Comparison of ENCODE assay signal across 2 cellular contexts in the genomic region with DNA sequence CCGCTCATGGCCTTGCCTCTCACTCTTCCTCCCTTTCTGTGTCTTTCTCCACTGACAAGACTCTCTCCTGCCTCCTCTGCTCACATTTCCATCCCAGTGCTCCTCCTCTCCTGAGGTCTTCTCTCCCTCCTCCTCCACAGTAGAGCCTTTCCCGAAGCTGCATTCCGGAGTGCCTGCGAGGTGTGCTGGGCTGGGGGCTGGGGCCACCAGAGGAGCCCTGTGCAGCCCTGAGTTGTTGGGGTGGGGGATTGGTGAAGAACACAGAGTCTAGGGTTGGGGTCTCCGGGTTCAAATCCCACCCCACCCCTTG.
TF ChIP-seq lines count a peak whose summit lies in the region.

No MANE protein-coding gene starts in this region.

TF ChIP-seq in SK-N-SH, 30 proteins besides CTCF, POLR2A, EP300 and RAD21 (continued from another document):
- TF ChIP-seq, protein P1, sequence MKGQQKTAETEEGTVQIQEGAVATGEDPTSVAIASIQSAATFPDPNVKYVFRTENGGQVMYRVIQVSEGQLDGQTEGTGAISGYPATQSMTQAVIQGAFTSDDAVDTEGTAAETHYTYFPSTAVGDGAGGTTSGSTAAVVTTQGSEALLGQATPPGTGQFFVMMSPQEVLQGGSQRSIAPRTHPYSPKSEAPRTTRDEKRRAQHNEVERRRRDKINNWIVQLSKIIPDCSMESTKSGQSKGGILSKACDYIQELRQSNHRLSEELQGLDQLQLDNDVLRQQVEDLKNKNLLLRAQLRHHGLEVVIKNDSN (IDR thresholded peaks at IDR 0.05; ENCODE audit: borderline replicate concordance, low read depth): no peak
- TF ChIP-seq NRF1 (IDR thresholded peaks at IDR 0.05; ENCODE audit: low read depth, low read length): no peak
- TF ChIP-seq YY1 (IDR thresholded peaks at IDR 0.05; ENCODE audit: low read depth): no peak
- TF ChIP-seq JUND (IDR thresholded peaks at IDR 0.05): no peak
- TF ChIP-seq, protein P2, sequence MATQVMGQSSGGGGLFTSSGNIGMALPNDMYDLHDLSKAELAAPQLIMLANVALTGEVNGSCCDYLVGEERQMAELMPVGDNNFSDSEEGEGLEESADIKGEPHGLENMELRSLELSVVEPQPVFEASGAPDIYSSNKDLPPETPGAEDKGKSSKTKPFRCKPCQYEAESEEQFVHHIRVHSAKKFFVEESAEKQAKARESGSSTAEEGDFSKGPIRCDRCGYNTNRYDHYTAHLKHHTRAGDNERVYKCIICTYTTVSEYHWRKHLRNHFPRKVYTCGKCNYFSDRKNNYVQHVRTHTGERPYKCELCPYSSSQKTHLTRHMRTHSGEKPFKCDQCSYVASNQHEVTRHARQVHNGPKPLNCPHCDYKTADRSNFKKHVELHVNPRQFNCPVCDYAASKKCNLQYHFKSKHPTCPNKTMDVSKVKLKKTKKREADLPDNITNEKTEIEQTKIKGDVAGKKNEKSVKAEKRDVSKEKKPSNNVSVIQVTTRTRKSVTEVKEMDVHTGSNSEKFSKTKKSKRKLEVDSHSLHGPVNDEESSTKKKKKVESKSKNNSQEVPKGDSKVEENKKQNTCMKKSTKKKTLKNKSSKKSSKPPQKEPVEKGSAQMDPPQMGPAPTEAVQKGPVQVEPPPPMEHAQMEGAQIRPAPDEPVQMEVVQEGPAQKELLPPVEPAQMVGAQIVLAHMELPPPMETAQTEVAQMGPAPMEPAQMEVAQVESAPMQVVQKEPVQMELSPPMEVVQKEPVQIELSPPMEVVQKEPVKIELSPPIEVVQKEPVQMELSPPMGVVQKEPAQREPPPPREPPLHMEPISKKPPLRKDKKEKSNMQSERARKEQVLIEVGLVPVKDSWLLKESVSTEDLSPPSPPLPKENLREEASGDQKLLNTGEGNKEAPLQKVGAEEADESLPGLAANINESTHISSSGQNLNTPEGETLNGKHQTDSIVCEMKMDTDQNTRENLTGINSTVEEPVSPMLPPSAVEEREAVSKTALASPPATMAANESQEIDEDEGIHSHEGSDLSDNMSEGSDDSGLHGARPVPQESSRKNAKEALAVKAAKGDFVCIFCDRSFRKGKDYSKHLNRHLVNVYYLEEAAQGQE (IDR thresholded peaks at IDR 0.05; ENCODE audit: low read depth, low read length): no peak
- no peak for TF ChIP-seq NFIC (IDR thresholded peaks at IDR 0.05; ENCODE audit: borderline replicate concordance)
- no peak for TF ChIP-seq GABPA (IDR thresholded peaks at IDR 0.05; ENCODE audit: low read depth)
- no peak for TF ChIP-seq RXRA (IDR thresholded peaks at IDR 0.05; ENCODE audit: borderline replicate concordance, low read depth)
- TF ChIP-seq CHD2 (IDR thresholded peaks at IDR 0.05; ENCODE audit: low read length, partially characterized antibody): no peak
TF ChIP-seq in SK-N-SH: peak in this region for 0.

TF ChIP-seq in SK-N-SH treated with all-trans-retinoic acid at 6 μM for 48 hours, 23 proteins besides CTCF, POLR2A, EP300 and RAD21 (continued from another document):
- TF ChIP-seq, protein P3, sequence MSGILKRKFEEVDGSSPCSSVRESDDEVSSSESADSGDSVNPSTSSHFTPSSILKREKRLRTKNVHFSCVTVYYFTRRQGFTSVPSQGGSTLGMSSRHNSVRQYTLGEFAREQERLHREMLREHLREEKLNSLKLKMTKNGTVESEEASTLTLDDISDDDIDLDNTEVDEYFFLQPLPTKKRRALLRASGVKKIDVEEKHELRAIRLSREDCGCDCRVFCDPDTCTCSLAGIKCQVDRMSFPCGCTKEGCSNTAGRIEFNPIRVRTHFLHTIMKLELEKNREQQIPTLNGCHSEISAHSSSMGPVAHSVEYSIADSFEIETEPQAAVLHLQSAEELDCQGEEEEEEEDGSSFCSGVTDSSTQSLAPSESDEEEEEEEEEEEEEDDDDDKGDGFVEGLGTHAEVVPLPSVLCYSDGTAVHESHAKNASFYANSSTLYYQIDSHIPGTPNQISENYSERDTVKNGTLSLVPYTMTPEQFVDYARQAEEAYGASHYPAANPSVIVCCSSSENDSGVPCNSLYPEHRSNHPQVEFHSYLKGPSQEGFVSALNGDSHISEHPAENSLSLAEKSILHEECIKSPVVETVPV (CRISPR knock-in tag; IDR thresholded peaks at IDR 0.05): no peak
